29 cellular contexts compared by ENCODE assay signal in the genomic region with DNA sequence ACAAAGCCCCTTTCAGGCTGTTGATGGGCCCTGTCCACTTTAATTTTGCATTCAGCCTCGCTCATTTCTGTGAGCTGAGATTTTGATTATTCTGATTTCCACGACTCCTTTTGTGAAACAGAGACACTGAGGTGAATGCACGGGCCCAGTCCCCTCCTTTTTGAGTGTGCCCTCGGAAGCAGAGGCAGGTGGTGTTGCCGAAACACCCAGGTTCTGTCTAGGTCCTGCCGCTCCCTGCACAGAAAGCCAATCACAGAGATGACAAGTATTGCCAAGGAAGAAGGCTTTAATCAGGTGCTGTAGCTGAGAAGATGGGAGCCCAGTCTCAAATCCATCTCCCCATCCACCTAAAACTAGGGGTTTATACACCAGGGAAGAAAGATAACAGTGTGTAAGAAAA. TPM values are rescaled to one million over a fixed set of nuclear protein-coding genes. Genes with fewer than 3 reads are reported as not detected.
DNase-seq lines count a peak whose midpoint lies in the region; ATAC-seq lines count a peak whose summit lies in the region.
"Had no signal": no experiment of that assay in that cellular context is flagged by ENCODE, and none has a peak within 500 bp of the region (broad histone marks: within the 10 kb centered on the region; RNA-seq: fewer than 3 reads in every experiment).

No MANE protein-coding gene starts in this region.

- H3K4me1 ChIP-seq in CD8-positive, alpha-beta memory T cell (ENCODE audit: insufficient read depth, low read length): peaks cover 69% of the 10 kb centered on the region
- H3K4me1 ChIP-seq: BE2C, parathyroid adenoma had no signal

- peak overlapping the region; percentile 86 for H3K27ac Mint-ChIP-seq in activated CD4-positive, alpha-beta T cell treated with anti-CD3 and anti-CD28 coated beads for 36 hours
- peak overlapping the region; percentile 80 to 99 (median 91) for H3K27ac Mint-ChIP-seq in CD8-positive, alpha-beta memory T cell
- peak overlapping the region; percentile 21 for H3K27ac Mint-ChIP-seq in activated T-helper 1 cell treated with anti-CD3 and anti-CD28 coated beads, Interleukin-12 subunit alpha, Interleukin-12 subunit beta, Interleukin-2, Interleukin-4 antibody, amounts not matched to agents 30 ng/mL and 10 ng/mL and 1 ng/mL, durations not matched to agents 14 hours and 24 hours and 36 hours
- H3K27ac Mint-ChIP-seq in naive thymus-derived CD8-positive, alpha-beta T cell: peak overlapping the region; percentile 84 to 99 (median 97)
- H3K27ac Mint-ChIP-seq: dendritic cell treated with granulocyte-macrophage colony-stimulating factor and Interleukin-4, amounts not matched to agents 40 ng/mL and 50 ng/mL, for 4 days had no signal

- H3K9me3 ChIP-seq in CD8-positive, alpha-beta memory T cell (ENCODE audit: low read length): no peaks in the 10 kb centered on the region
- H3K9me3 ChIP-seq: BE2C had no signal

- H3K9me3 Mint-ChIP-seq in activated CD4-positive, alpha-beta T cell treated with anti-CD3 and anti-CD28 coated beads for 36 hours (ENCODE audit: low read depth): peaks cover 3% of the 10 kb centered on the region
- H3K9me3 Mint-ChIP-seq in CD8-positive, alpha-beta memory T cell: no peaks in the 10 kb centered on the region
- H3K9me3 Mint-ChIP-seq in activated T-helper 1 cell treated with anti-CD3 and anti-CD28 coated beads, Interleukin-12 subunit alpha, Interleukin-12 subunit beta, Interleukin-2, Interleukin-4 antibody, amounts not matched to agents 30 ng/mL and 10 ng/mL and 1 ng/mL, durations not matched to agents 14 hours and 24 hours and 36 hours: peaks cover 4% of the 10 kb centered on the region
- peaks cover 0 to 2% (median 0%) of the 10 kb centered on the region in 9 donors for H3K9me3 Mint-ChIP-seq in naive thymus-derived CD8-positive, alpha-beta T cell
- H3K9me3 Mint-ChIP-seq: dendritic cell treated with granulocyte-macrophage colony-stimulating factor and Interleukin-4, amounts not matched to agents 40 ng/mL and 50 ng/mL, for 4 days; naive B cell had no signal

- CTCF ChIA-PET in activated CD4-positive, alpha-beta T cell treated with anti-CD3 and anti-CD28 coated beads for 36 hours (lab: Charles Lee): interaction anchor here (1.6 kb wide), 2 partner anchors 16 to 111 kb away, joined by 3 read pairs; no protein-coding TSS in a partner anchor
- CTCF ChIA-PET in CD8-positive, alpha-beta memory T cell (lab: Charles Lee): no interaction called here

- DNase-seq in activated CD4-positive, alpha-beta T cell treated with anti-CD3 and anti-CD28 coated beads for 36 hours: no peak
- DNase-seq in activated CD4-positive, alpha-beta T cell treated with anti-CD3 and anti-CD28 coated beads for 4 hours: no peak
- no peak for DNase-seq in CD8-positive, alpha-beta memory T cell
- DNase-seq in activated T-helper 1 cell treated with anti-CD3 and anti-CD28 coated beads, Interleukin-12 subunit alpha, Interleukin-12 subunit beta, Interleukin-2, Interleukin-4 antibody, amounts not matched to agents 30 ng/mL and 10 ng/mL and 1 ng/mL, durations not matched to agents 14 hours and 24 hours and 36 hours (ENCODE audit: low spot score): no peak
- no peak for DNase-seq in naive thymus-derived CD8-positive, alpha-beta T cell
- DNase-seq in middle frontal gyrus (ENCODE audit: extremely low spot score, low spot score) (no peak), pons (ENCODE audit: low spot score) (no peak), NCI-H1105 (lab: John Stamatoyannopoulos, UW) (no peak)
- DNase-seq: activated effector memory CD4-positive, alpha-beta T cell treated with Interleukin-2 at 50 U/mL for 16 hours; anterior cingulate cortex; BE2C; GOT3; IMR-90; left cardiac atrium; mesenchymal stem cell; naive B cell; NCI-H1417; NCI-H510A; NK-92 treated with Interleukin-12 subunit alpha and Interleukin-12 subunit beta, amount 100 ng/mL, for 24 hours; stimulated activated CD8-positive, alpha-beta memory T cell treated with anti-CD3 and anti-CD28 coated beads, Interleukin-4, amount 100 ng/mL, for 48 hours; WERI-Rb-1 had no signal

- no peak overlapping the region for H3K4me3 Mint-ChIP-seq in activated CD4-positive, alpha-beta T cell treated with anti-CD3 and anti-CD28 coated beads for 36 hours
- H3K4me3 Mint-ChIP-seq in CD8-positive, alpha-beta memory T cell: peak overlapping the region in 6 of 7 donors; percentile 74 to 90 (median 82)
- H3K4me3 Mint-ChIP-seq in activated T-helper 1 cell treated with anti-CD3 and anti-CD28 coated beads, Interleukin-12 subunit alpha, Interleukin-12 subunit beta, Interleukin-2, Interleukin-4 antibody, amounts not matched to agents 30 ng/mL and 10 ng/mL and 1 ng/mL, durations not matched to agents 14 hours and 24 hours and 36 hours: no peak overlapping the region
- H3K4me3 Mint-ChIP-seq in naive thymus-derived CD8-positive, alpha-beta T cell: peak overlapping the region; percentile 51 to 90 (median 76)
- H3K4me3 Mint-ChIP-seq: dendritic cell treated with granulocyte-macrophage colony-stimulating factor and Interleukin-4, amounts not matched to agents 40 ng/mL and 50 ng/mL, for 4 days had no signal

- peak overlapping the region; percentile 71 for H3K27ac ChIP-seq in CD8-positive, alpha-beta memory T cell (ENCODE audit: low read depth, low read length)
- H3K27ac ChIP-seq: cardiac muscle cell, parathyroid adenoma, WERI-Rb-1 had no signal

- peak overlapping the region; percentile 57 for H3K4me3 ChIP-seq in CD8-positive, alpha-beta memory T cell (ENCODE audit: low read length)
- H3K4me3 ChIP-seq: cardiac muscle cell had no signal

- peaks cover 4% of the 10 kb centered on the region for H3K36me3 Mint-ChIP-seq in activated CD4-positive, alpha-beta T cell treated with anti-CD3 and anti-CD28 coated beads for 36 hours (ENCODE audit: low read depth)
- H3K36me3 Mint-ChIP-seq in CD8-positive, alpha-beta memory T cell: no peaks in the 10 kb centered on the region
- peaks cover 6% of the 10 kb centered on the region for H3K36me3 Mint-ChIP-seq in activated T-helper 1 cell treated with anti-CD3 and anti-CD28 coated beads, Interleukin-12 subunit alpha, Interleukin-12 subunit beta, Interleukin-2, Interleukin-4 antibody, amounts not matched to agents 30 ng/mL and 10 ng/mL and 1 ng/mL, durations not matched to agents 14 hours and 24 hours and 36 hours (ENCODE audit: low read depth)
- peaks cover 0 to 2% (median 0%) of the 10 kb centered on the region in 3 donors for H3K36me3 Mint-ChIP-seq in naive thymus-derived CD8-positive, alpha-beta T cell
- H3K36me3 Mint-ChIP-seq: naive B cell had no signal

- ATAC-seq in activated CD4-positive, alpha-beta T cell treated with anti-CD3 and anti-CD28 coated beads for 36 hours: no peak
- ATAC-seq in naive thymus-derived CD8-positive, alpha-beta T cell: no peak
- ATAC-seq: left cardiac atrium, Panc1, sciatic nerve had no signal

- no peaks in the 10 kb centered on the region for H3K27me3 ChIP-seq in CD8-positive, alpha-beta memory T cell (ENCODE audit: insufficient read depth, low read length, poor library complexity, severe bottlenecking)
- H3K27me3 ChIP-seq: BE2C, cardiac muscle cell had no signal

- POLR2A ChIA-PET in activated CD4-positive, alpha-beta T cell treated with anti-CD3 and anti-CD28 coated beads for 36 hours (lab: Charles Lee): no interaction called here
- POLR2A ChIA-PET in CD8-positive, alpha-beta memory T cell (lab: Charles Lee): no interaction called here
- POLR2A ChIA-PET in naive thymus-derived CD8-positive, alpha-beta T cell (lab: Charles Lee): interaction anchor here (0.7 to 6.1 kb wide), 12 partner anchors 15 to 105 kb away, joined by 3 to 52 read pairs (median 15); a partner anchor contains a TSS

- intact Hi-C loops in activated CD4-positive, alpha-beta T cell treated with anti-CD3 and anti-CD28 coated beads for 36 hours (cut with DNase I, micrococcal nuclease): loop anchor here in 1 of 2 experiments (5.0 kb wide), 3 partner anchors 76 to 579 kb away; a partner anchor contains a TSS
- intact Hi-C loops in activated T-helper 1 cell treated with anti-CD3 and anti-CD28 coated beads, Interleukin-12 subunit alpha, Interleukin-12 subunit beta, Interleukin-2, Interleukin-4 antibody, amounts not matched to agents 30 ng/mL and 10 ng/mL and 1 ng/mL, durations not matched to agents 14 hours and 24 hours and 36 hours (cut with micrococcal nuclease): loop anchor here (5.0 to 10.0 kb wide), 4 partner anchors 94 to 482 kb away; a partner anchor contains a TSS

- peaks cover 61% of the 10 kb centered on the region for H3K4me1 Mint-ChIP-seq in activated CD4-positive, alpha-beta T cell treated with anti-CD3 and anti-CD28 coated beads for 36 hours
- H3K4me1 Mint-ChIP-seq in CD8-positive, alpha-beta memory T cell: peaks cover 51 to 83% (median 63%) of the 10 kb centered on the region in 3 donors
- H3K4me1 Mint-ChIP-seq in activated T-helper 1 cell treated with anti-CD3 and anti-CD28 coated beads, Interleukin-12 subunit alpha, Interleukin-12 subunit beta, Interleukin-2, Interleukin-4 antibody, amounts not matched to agents 30 ng/mL and 10 ng/mL and 1 ng/mL, durations not matched to agents 14 hours and 24 hours and 36 hours (ENCODE audit: low read depth): peaks cover 27% of the 10 kb centered on the region
- peaks cover 25 to 79% (median 73%) of the 10 kb centered on the region in 4 donors for H3K4me1 Mint-ChIP-seq in naive thymus-derived CD8-positive, alpha-beta T cell

- H3K27me3 Mint-ChIP-seq in activated CD4-positive, alpha-beta T cell treated with anti-CD3 and anti-CD28 coated beads for 36 hours: no peaks in the 10 kb centered on the region
- H3K27me3 Mint-ChIP-seq in CD8-positive, alpha-beta memory T cell: no peaks in the 10 kb centered on the region
- peaks cover 5% of the 10 kb centered on the region for H3K27me3 Mint-ChIP-seq in activated T-helper 1 cell treated with anti-CD3 and anti-CD28 coated beads, Interleukin-12 subunit alpha, Interleukin-12 subunit beta, Interleukin-2, Interleukin-4 antibody, amounts not matched to agents 30 ng/mL and 10 ng/mL and 1 ng/mL, durations not matched to agents 14 hours and 24 hours and 36 hours (ENCODE audit: insufficient read depth)
- H3K27me3 Mint-ChIP-seq in naive thymus-derived CD8-positive, alpha-beta T cell: no peaks in the 10 kb centered on the region

- no peaks in the 10 kb centered on the region for H3K36me3 ChIP-seq in CD8-positive, alpha-beta memory T cell (ENCODE audit: insufficient read depth, low read length)
- H3K36me3 ChIP-seq: BE2C, cardiac muscle cell, WERI-Rb-1 had no signal

RNA-seq across cellular contexts. Expression of a gene that starts 44.2 kb away (rescaled TPM):
- total RNA-seq in activated CD4-positive, alpha-beta T cell treated with anti-CD3 and anti-CD28 coated beads for 36 hours: under 1 TPM; 0.78 to 0.81 TPM
- under 1 TPM; 0.07 to 0.16 TPM for total RNA-seq in CD8-positive, alpha-beta memory T cell
- 0.64 TPM for polyA plus RNA-seq in CD8-positive, alpha-beta memory T cell
- total RNA-seq in activated T-helper 1 cell treated with anti-CD3 and anti-CD28 coated beads, Interleukin-12 subunit alpha, Interleukin-12 subunit beta, Interleukin-2, Interleukin-4 antibody, amounts not matched to agents 30 ng/mL and 10 ng/mL and 1 ng/mL, durations not matched to agents 14 hours and 24 hours and 36 hours: 1.9 and 2.3 TPM in 2 replicates
- total RNA-seq in naive thymus-derived CD8-positive, alpha-beta T cell: 10 to 100 TPM; 10.5 to 10.6 TPM
- polyA plus RNA-seq in naive thymus-derived CD8-positive, alpha-beta T cell: 10 to 100 TPM in 1 of 3 donors, 1 to 10 TPM in 2; 2.8 to 11.8 (median 5.4) TPM
- total RNA-seq: A172; cardiac muscle cell; IMR-90; M059J; T-helper 2 cell treated with Interferon-gamma antibody and Interleukin-4, amounts not matched to agents 100 ng/mL and 5 ng/mL, for 36 hours had no signal
- polyA plus RNA-seq: cardiac muscle cell, IMR-90 had no signal

Comparison
In these comparisons a context has a peak if more than half of its experiments do, and no peak if none do; other contexts are left out.
1. H3K27ac Mint-ChIP-seq: peak in every context shown above with its lines; median percentile 97 in naive thymus-derived CD8-positive, alpha-beta T cell; 91 in CD8-positive, alpha-beta memory T cell; 86 in activated CD4-positive, alpha-beta T cell treated with anti-CD3 and anti-CD28 coated beads for 36 hours; 21 in activated T-helper 1 cell treated with anti-CD3 and anti-CD28 coated beads, Interleukin-12 subunit alpha, Interleukin-12 subunit beta, Interleukin-2, Interleukin-4 antibody, amounts not matched to agents 30 ng/mL and 10 ng/mL and 1 ng/mL, durations not matched to agents 14 hours and 24 hours and 36 hours.
2. H3K4me3 Mint-ChIP-seq: peak in CD8-positive, alpha-beta memory T cell (6 of 7) and naive thymus-derived CD8-positive, alpha-beta T cell (10 of 10); none in activated CD4-positive, alpha-beta T cell treated with anti-CD3 and anti-CD28 coated beads for 36 hours (single experiment) and activated T-helper 1 cell treated with anti-CD3 and anti-CD28 coated beads, Interleukin-12 subunit alpha, Interleukin-12 subunit beta, Interleukin-2, Interleukin-4 antibody, amounts not matched to agents 30 ng/mL and 10 ng/mL and 1 ng/mL, durations not matched to agents 14 hours and 24 hours and 36 hours (single experiment).